Comparison of ENCODE assay signal across 24 cellular contexts in genomic region chrX:150157291-150157690, GRCh38.
"Had no signal": no experiment of that assay in that cellular context is flagged by ENCODE, and none has a peak within 500 bp of the region (broad histone marks: within the 10 kb centered on the region; RNA-seq: fewer than 3 reads in every experiment).

No MANE protein-coding gene starts in this region.

- DNase-seq: activated CD4-positive, alpha-beta T cell treated with anti-CD3 and anti-CD28 coated beads for 36 hours; activated CD4-positive, CD25-positive, alpha-beta regulatory T cell; activated naive CD4-positive, alpha-beta T cell; activated T-cell treated with anti-CD3 and anti-CD28 coated beads for 4 hours; activated T-cell treated with anti-CD3 and anti-CD28 coated beads, Interleukin-2, amount 50 U/mL, for 72 hours; anterior cingulate cortex; dermis blood vessel endothelial cell; effector CD4-positive, alpha-beta T cell; esophagus squamous epithelium; foreskin melanocyte; heart right ventricle; naive thymus-derived CD8-positive, alpha-beta T cell; nucleus accumbens; psoas muscle; spleen; stimulated activated CD4-positive, alpha-beta T cell treated with anti-CD3 and anti-CD28 coated beads, Interleukin-2, amount 100 ng/mL, for 48 hours; stimulated activated naive CD4-positive, alpha-beta T cell treated with Interleukin-2 at 50 U/mL for 16 hours; T-helper 1 cell had no signal

- H3K9me3 ChIP-seq: esophagus squamous epithelium, heart right ventricle, psoas muscle, spleen, tibial nerve had no signal

- FAIRE-seq: bronchial epithelial cell, colon, endometrium had no signal

- H3K36me3 ChIP-seq: esophagus squamous epithelium, heart right ventricle, spleen, tibial nerve had no signal

- H3K9ac ChIP-seq: parathyroid adenoma had no signal

- ATAC-seq: activated CD4-positive, alpha-beta T cell treated with anti-CD3 and anti-CD28 coated beads for 36 hours; activated T-cell treated with anti-CD3 and anti-CD28 coated beads, Interleukin-2, amount 50 U/mL, for 72 hours; heart right ventricle; naive thymus-derived CD8-positive, alpha-beta T cell; psoas muscle had no signal

- H2AFZ ChIP-seq: parathyroid adenoma had no signal

- H3K27me3 ChIP-seq: esophagus squamous epithelium, tibial nerve had no signal

- H3K79me2 ChIP-seq: parathyroid adenoma had no signal

- H3K27ac ChIP-seq: epithelial cell of prostate, esophagus squamous epithelium, heart right ventricle, parathyroid adenoma, psoas muscle, spleen, tibial nerve had no signal

- H3K4me3 ChIP-seq: esophagus squamous epithelium, heart right ventricle, psoas muscle, spleen, tibial nerve had no signal

- H3K4me1 ChIP-seq: esophagus squamous epithelium, heart right ventricle, parathyroid adenoma, psoas muscle, spleen, tibial nerve had no signal
